In genomic region chr2:38284971-38285370, GRCh38 we compare ENCODE assay signal across 12 cellular contexts.
"Had no signal": no experiment of that assay in that cellular context is flagged by ENCODE, and none has a peak within 500 bp of the region (broad histone marks: within the 10 kb centered on the region; RNA-seq: fewer than 3 reads in every experiment).

No MANE protein-coding gene starts in this region.

- FAIRE-seq: pancreas had no signal

- H3K36me3 ChIP-seq: left ventricle myocardium inferior, pancreas, stomach, thoracic aorta had no signal

- H3K4me3 ChIP-seq: body of pancreas, left ventricle myocardium inferior, pancreas, skin epidermis, stomach, thoracic aorta had no signal

- DNase-seq: activated CD4-positive, alpha-beta T cell treated with anti-CD3 and anti-CD28 coated beads, Interleukin-2, amount 50 U/mL, for 4 hours; activated CD4-positive, CD25-positive, alpha-beta regulatory T cell treated with anti-CD3 and anti-CD28 coated beads, Interleukin-2, amount 50 U/mL, for 72 hours; activated naive CD4-positive, alpha-beta T cell treated with anti-CD3 and anti-CD28 coated beads, Interleukin-2, amount 50 U/mL, for 16 hours; activated T-cell treated with anti-CD3 and anti-CD28 coated beads, Interleukin-2, amount 50 U/mL, for 1 hour; amniotic stem cell; body of pancreas; glutamatergic neuron; left ventricle myocardium inferior; pancreas; stomach had no signal

- H3K4me1 ChIP-seq: body of pancreas, left ventricle myocardium inferior, pancreas, stomach had no signal

- H3K27ac ChIP-seq: body of pancreas, left ventricle myocardium inferior, pancreas, skin epidermis, stomach, thoracic aorta had no signal

- H3K9me3 ChIP-seq: body of pancreas, left ventricle myocardium inferior, pancreas, stomach, thoracic aorta had no signal

- H3K27me3 ChIP-seq: body of pancreas, pancreas had no signal

- ATAC-seq: body of pancreas, pancreas had no signal
